1 cellular context compared by ENCODE assay signal in genomic region chr1:160167580-160167979, GRCh38.
TF ChIP-seq lines count a peak whose summit lies in the region.

No MANE protein-coding gene starts in this region.

TF ChIP-seq in GM12878, 131 proteins besides CTCF, POLR2A, EP300 and RAD21:
- no peak for TF ChIP-seq NFXL1 (IDR thresholded peaks at IDR 0.05; ENCODE audit: borderline replicate concordance)
- no peak for TF ChIP-seq KLF5 (IDR thresholded peaks at IDR 0.05; ENCODE audit: partially characterized antibody)
- no peak for TF ChIP-seq ATF3 (IDR thresholded peaks at IDR 0.05; ENCODE audit: borderline replicate concordance, extremely low read depth, low read depth, low read length)
- TF ChIP-seq MYB (IDR thresholded peaks at IDR 0.05; ENCODE audit: borderline replicate concordance, low read depth, low read length) = no peak
- no peak for TF ChIP-seq HDGF (IDR thresholded peaks at IDR 0.05)
- TF ChIP-seq CHD2 (IDR thresholded peaks at IDR 0.05; ENCODE audit: borderline replicate concordance, low read depth, low read length) = no peak
- TF ChIP-seq NFYA (IDR thresholded peaks at IDR 0.05; ENCODE audit: borderline replicate concordance, low read depth, low read length) = no peak
- TF ChIP-seq USF1 (IDR thresholded peaks at IDR 0.05; ENCODE audit: borderline replicate concordance, extremely low read length, insufficient read depth, low read depth, low read length) = no peak
- no peak for TF ChIP-seq JUND (IDR thresholded peaks at IDR 0.05; ENCODE audit: low read depth, low read length)
- TF ChIP-seq NR2C2 (IDR thresholded peaks at IDR 0.05; ENCODE audit: borderline replicate concordance, control insufficient read depth, insufficient read length, low read depth) = no peak
- no peak for TF ChIP-seq ASH2L (IDR thresholded peaks at IDR 0.05; ENCODE audit: borderline replicate concordance, low read depth)
- no peak for TF ChIP-seq FOS (IDR thresholded peaks at IDR 0.05; ENCODE audit: borderline replicate concordance, extremely low read depth, insufficient read length)
- TF ChIP-seq ZBTB4 (CRISPR knock-in tag; IDR thresholded peaks at IDR 0.05) = no peak
- TF ChIP-seq MEF2A (IDR thresholded peaks at IDR 0.05; ENCODE audit: insufficient read depth, low read depth, low read length) = no peak
